Comparison of ENCODE assay signal across 13 cellular contexts in the genomic region with DNA sequence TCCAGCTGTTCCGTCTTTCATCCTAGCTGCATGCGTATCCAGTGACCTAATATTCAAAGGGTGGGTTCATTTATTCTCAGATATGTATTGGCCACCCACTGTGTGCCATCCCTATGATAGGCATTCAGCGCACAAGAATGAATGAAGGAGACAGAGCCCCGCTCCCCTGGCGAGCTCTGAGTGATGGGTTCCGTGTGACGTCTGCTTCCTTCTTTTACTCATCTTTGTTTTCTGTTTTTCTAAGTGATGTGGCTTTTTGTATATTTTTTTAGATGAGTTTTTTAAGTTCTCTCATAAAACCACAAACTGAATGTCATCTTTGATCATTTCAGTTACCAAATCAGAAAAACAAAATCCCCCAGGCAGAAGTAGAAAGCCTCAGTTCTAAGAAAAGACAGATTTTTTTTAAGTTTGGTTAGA.
DNase-seq lines count a peak whose midpoint lies in the region; ATAC-seq and TF ChIP-seq lines count a peak whose summit lies in the region.
"Had no signal": no experiment of that assay in that cellular context is flagged by ENCODE, and none has a peak within 500 bp of the region (broad histone marks: within the 10 kb centered on the region; RNA-seq: fewer than 3 reads in every experiment).

No MANE protein-coding gene starts in this region.

- H3K27me3 ChIP-seq in CD4-positive, alpha-beta T cell (ENCODE audit: control insufficient read depth, insufficient read depth, low read length), result no peaks in the 10 kb centered on the region
- H3K27me3 ChIP-seq: testis had no signal

- H3K9me3 ChIP-seq in CD4-positive, alpha-beta T cell (ENCODE audit: control insufficient read depth, low read length), result no peaks in the 10 kb centered on the region
- H3K9me3 ChIP-seq: HAP-1, testis had no signal

- no peak for TF ChIP-seq CTCF in CD4-positive, alpha-beta T cell (IDR thresholded peaks at IDR 0.05)
- no peak for TF ChIP-seq CTCF in WTC11 (IDR thresholded peaks at IDR 0.05)
- no peak for TF ChIP-seq CTCF in mesothelial cell of epicardium (IDR thresholded peaks at IDR 0.05; ENCODE audit: unreplicated experiment)

- DNase-seq in CD4-positive, alpha-beta T cell, result peak in 9 of 10 experiments; percentile 24 to 68 (median 41)
- no peak for DNase-seq in WTC11 (ENCODE audit: low spot score)
- no peak for DNase-seq in natural killer cell treated with Interleukin-12 subunit alpha and Interleukin-12 subunit beta and Interleukin-15 and Interleukin-18, amount 100 ng/mL, for 72 hours (ENCODE audit: low spot score)
- no peak for DNase-seq in GM19238 (ENCODE audit: insufficient read length, low spot score)
- no peak for DNase-seq in mesothelial cell of epicardium (ENCODE audit: low spot score in 2 of 2, unreplicated experiment in 2 of 2)
- DNase-seq: cerebellar nuclear complex, foreskin fibroblast, natural killer cell, testis had no signal

- H3K27ac Mint-ChIP-seq in CD4-positive, alpha-beta T cell, result peak overlapping the region; percentile 88
- H3K27ac Mint-ChIP-seq in WTC11 (peak overlapping the region; percentile 84; the same call in 1 of the 2 replicates), mesothelial cell of epicardium (no peak overlapping the region)
- H3K27ac Mint-ChIP-seq in activated naive CD4-positive, alpha-beta T cell treated with anti-CD3 and anti-CD28 coated beads, Interleukin-2, amount 50 U/mL, for 24 hours, result peak overlapping the region; percentile 93
- H3K27ac Mint-ChIP-seq in natural killer cell treated with Interleukin-12 subunit alpha and Interleukin-12 subunit beta and Interleukin-15 and Interleukin-18, amount 100 ng/mL, for 72 hours, result peak overlapping the region; percentile 43 to 81
- H3K27ac Mint-ChIP-seq: natural killer cell had no signal

- no peaks in the 10 kb centered on the region for H3K9me3 Mint-ChIP-seq in CD4-positive, alpha-beta T cell
- no peaks in the 10 kb centered on the region for H3K9me3 Mint-ChIP-seq in WTC11
- H3K9me3 Mint-ChIP-seq in activated naive CD4-positive, alpha-beta T cell treated with anti-CD3 and anti-CD28 coated beads, Interleukin-2, amount 50 U/mL, for 24 hours, result no peaks in the 10 kb centered on the region
- H3K9me3 Mint-ChIP-seq in natural killer cell treated with Interleukin-12 subunit alpha and Interleukin-12 subunit beta and Interleukin-15 and Interleukin-18, amount 100 ng/mL, for 72 hours, result no peaks in the 10 kb centered on the region
- H3K9me3 Mint-ChIP-seq in mesothelial cell of epicardium, result no peaks in the 10 kb centered on the region
- H3K9me3 Mint-ChIP-seq: natural killer cell had no signal

- no peaks in the 10 kb centered on the region for H3K36me3 Mint-ChIP-seq in CD4-positive, alpha-beta T cell (ENCODE audit: low read depth)
- peaks cover 25% of the 10 kb centered on the region for H3K36me3 Mint-ChIP-seq in WTC11
- H3K36me3 Mint-ChIP-seq in activated naive CD4-positive, alpha-beta T cell treated with anti-CD3 and anti-CD28 coated beads, Interleukin-2, amount 50 U/mL, for 24 hours, result no peaks in the 10 kb centered on the region
- H3K36me3 Mint-ChIP-seq in natural killer cell treated with Interleukin-12 subunit alpha and Interleukin-12 subunit beta and Interleukin-15 and Interleukin-18, amount 100 ng/mL, for 72 hours, result no peaks in the 10 kb centered on the region
- peaks cover 21% of the 10 kb centered on the region for H3K36me3 Mint-ChIP-seq in mesothelial cell of epicardium
- H3K36me3 Mint-ChIP-seq: natural killer cell had no signal

- peaks cover 46% of the 10 kb centered on the region for H3K4me1 Mint-ChIP-seq in CD4-positive, alpha-beta T cell (ENCODE audit: low read depth)
- peaks cover 49% of the 10 kb centered on the region for H3K4me1 Mint-ChIP-seq in WTC11
- H3K4me1 Mint-ChIP-seq in activated naive CD4-positive, alpha-beta T cell treated with anti-CD3 and anti-CD28 coated beads, Interleukin-2, amount 50 U/mL, for 24 hours, result peaks cover 41% of the 10 kb centered on the region
- peaks cover 0 to 46% of the 10 kb centered on the region in 2 donors for H3K4me1 Mint-ChIP-seq in natural killer cell treated with Interleukin-12 subunit alpha and Interleukin-12 subunit beta and Interleukin-15 and Interleukin-18, amount 100 ng/mL, for 72 hours (ENCODE audit: low read depth in 2 of 2)
- peaks cover 55% of the 10 kb centered on the region for H3K4me1 Mint-ChIP-seq in mesothelial cell of epicardium
- H3K4me1 Mint-ChIP-seq: natural killer cell had no signal

- POLR2A ChIA-PET in CD4-positive, alpha-beta T cell (lab: Charles Lee), result interaction anchor here (0.6 to 3.2 kb wide), 10 partner anchors 9 to 292 kb away, joined by 3 to 22 read pairs (median 5); partner anchors contain the start of gene OTULINL
- POLR2A ChIA-PET in WTC11 (lab: Charles Lee), result no interaction called here

- ATAC-seq in CD4-positive, alpha-beta T cell (ENCODE audit: poor library complexity), result peak; percentile 89
- ATAC-seq in WTC11 (no peak), GM19467 (IDR thresholded peaks at IDR 0.05; ENCODE audit: unreplicated experiment) (no peak), GM18873 (IDR thresholded peaks at IDR 0.05; ENCODE audit: low FRiP score, unreplicated experiment) (no peak)
- no peak for ATAC-seq in natural killer cell treated with Interleukin-12 subunit alpha and Interleukin-12 subunit beta and Interleukin-15 and Interleukin-18, amount 100 ng/mL, for 72 hours

- intact Hi-C loops in CD4-positive, alpha-beta T cell (cut with DNase I, micrococcal nuclease), result loop anchor here in 1 of 2 experiments (1.0 kb wide), 1 partner anchor 169 kb away; no protein-coding TSS in a partner anchor

- peak overlapping the region; percentile 63 for H3K27ac ChIP-seq in CD4-positive, alpha-beta T cell (ENCODE audit: low read depth, low read length)
- H3K27ac ChIP-seq: testis had no signal

- H3K27me3 Mint-ChIP-seq in CD4-positive, alpha-beta T cell, result no peaks in the 10 kb centered on the region
- no peaks in the 10 kb centered on the region for H3K27me3 Mint-ChIP-seq in WTC11 (ENCODE audit: low read depth)
- H3K27me3 Mint-ChIP-seq in activated naive CD4-positive, alpha-beta T cell treated with anti-CD3 and anti-CD28 coated beads, Interleukin-2, amount 50 U/mL, for 24 hours, result no peaks in the 10 kb centered on the region
- no peaks in the 10 kb centered on the region for H3K27me3 Mint-ChIP-seq in natural killer cell treated with Interleukin-12 subunit alpha and Interleukin-12 subunit beta and Interleukin-15 and Interleukin-18, amount 100 ng/mL, for 72 hours
- H3K27me3 Mint-ChIP-seq in mesothelial cell of epicardium (ENCODE audit: low read depth), result no peaks in the 10 kb centered on the region

- H3K4me3 Mint-ChIP-seq in CD4-positive, alpha-beta T cell, result peak overlapping the region; percentile 78
- H3K4me3 Mint-ChIP-seq in WTC11 (no peak overlapping the region), mesothelial cell of epicardium (no peak overlapping the region)
- peak overlapping the region; percentile 62 for H3K4me3 Mint-ChIP-seq in activated naive CD4-positive, alpha-beta T cell treated with anti-CD3 and anti-CD28 coated beads, Interleukin-2, amount 50 U/mL, for 24 hours
- H3K4me3 Mint-ChIP-seq in natural killer cell treated with Interleukin-12 subunit alpha and Interleukin-12 subunit beta and Interleukin-15 and Interleukin-18, amount 100 ng/mL, for 72 hours, result peak overlapping the region; percentile 82
- H3K4me3 Mint-ChIP-seq: natural killer cell had no signal

- CTCF ChIA-PET in CD4-positive, alpha-beta T cell (lab: Charles Lee), result interaction anchor here (0.9 to 3.7 kb wide), 4 partner anchors 13 to 235 kb away, joined by 3 to 16 read pairs (median 6); no protein-coding TSS in a partner anchor
- CTCF ChIA-PET in WTC11 (lab: Charles Lee), result interaction anchor here (1.0 to 2.4 kb wide), 3 partner anchors 61 to 235 kb away, joined by 3 to 5 read pairs (median 5); no protein-coding TSS in a partner anchor

TF ChIP-seq in WTC11, 78 proteins besides CTCF, POLR2A, EP300 and RAD21 (continues in another document):
- no peak for TF ChIP-seq ATF3 (CRISPR knock-in tag; conservative IDR thresholded peaks at IDR 0.05)
- no peak for TF ChIP-seq ZNF317 (CRISPR knock-in tag; IDR thresholded peaks at IDR 0.05; ENCODE audit: borderline replicate concordance, low read depth)
- TF ChIP-seq, protein P1, sequence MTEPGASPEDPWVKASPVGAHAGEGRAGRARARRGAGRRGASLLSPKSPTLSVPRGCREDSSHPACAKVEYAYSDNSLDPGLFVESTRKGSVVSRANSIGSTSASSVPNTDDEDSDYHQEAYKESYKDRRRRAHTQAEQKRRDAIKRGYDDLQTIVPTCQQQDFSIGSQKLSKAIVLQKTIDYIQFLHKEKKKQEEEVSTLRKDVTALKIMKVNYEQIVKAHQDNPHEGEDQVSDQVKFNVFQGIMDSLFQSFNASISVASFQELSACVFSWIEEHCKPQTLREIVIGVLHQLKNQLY (CRISPR knock-in tag; IDR thresholded peaks at IDR 0.05), result no peak
- TF ChIP-seq, protein P2, sequence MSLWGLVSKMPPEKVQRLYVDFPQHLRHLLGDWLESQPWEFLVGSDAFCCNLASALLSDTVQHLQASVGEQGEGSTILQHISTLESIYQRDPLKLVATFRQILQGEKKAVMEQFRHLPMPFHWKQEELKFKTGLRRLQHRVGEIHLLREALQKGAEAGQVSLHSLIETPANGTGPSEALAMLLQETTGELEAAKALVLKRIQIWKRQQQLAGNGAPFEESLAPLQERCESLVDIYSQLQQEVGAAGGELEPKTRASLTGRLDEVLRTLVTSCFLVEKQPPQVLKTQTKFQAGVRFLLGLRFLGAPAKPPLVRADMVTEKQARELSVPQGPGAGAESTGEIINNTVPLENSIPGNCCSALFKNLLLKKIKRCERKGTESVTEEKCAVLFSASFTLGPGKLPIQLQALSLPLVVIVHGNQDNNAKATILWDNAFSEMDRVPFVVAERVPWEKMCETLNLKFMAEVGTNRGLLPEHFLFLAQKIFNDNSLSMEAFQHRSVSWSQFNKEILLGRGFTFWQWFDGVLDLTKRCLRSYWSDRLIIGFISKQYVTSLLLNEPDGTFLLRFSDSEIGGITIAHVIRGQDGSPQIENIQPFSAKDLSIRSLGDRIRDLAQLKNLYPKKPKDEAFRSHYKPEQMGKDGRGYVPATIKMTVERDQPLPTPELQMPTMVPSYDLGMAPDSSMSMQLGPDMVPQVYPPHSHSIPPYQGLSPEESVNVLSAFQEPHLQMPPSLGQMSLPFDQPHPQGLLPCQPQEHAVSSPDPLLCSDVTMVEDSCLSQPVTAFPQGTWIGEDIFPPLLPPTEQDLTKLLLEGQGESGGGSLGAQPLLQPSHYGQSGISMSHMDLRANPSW (CRISPR knock-in tag; conservative IDR thresholded peaks at IDR 0.05; ENCODE audit: low read depth), result no peak
- no peak for TF ChIP-seq ZNF232 (CRISPR knock-in tag; IDR thresholded peaks at IDR 0.05)
- TF ChIP-seq FOXK1 (CRISPR knock-in tag; IDR thresholded peaks at IDR 0.05), result no peak
- no peak for TF ChIP-seq GRHL2 (CRISPR knock-in tag; IDR thresholded peaks at IDR 0.05; ENCODE audit: insufficient replicate concordance, severe bottlenecking)
- no peak for TF ChIP-seq SMAD4 (CRISPR knock-in tag; IDR thresholded peaks at IDR 0.05)

Comparison
In these comparisons a context has a peak if more than half of its experiments do, and no peak if none do; other contexts are left out.
1. DNase-seq: peak in CD4-positive, alpha-beta T cell (9 of 10); none in WTC11 (single experiment), natural killer cell treated with Interleukin-12 subunit alpha and Interleukin-12 subunit beta and Interleukin-15 and Interleukin-18, amount 100 ng/mL, for 72 hours (single experiment), GM19238 (single experiment) and mesothelial cell of epicardium (0 of 2).
2. H3K4me3 Mint-ChIP-seq: peak in CD4-positive, alpha-beta T cell (single experiment), activated naive CD4-positive, alpha-beta T cell treated with anti-CD3 and anti-CD28 coated beads, Interleukin-2, amount 50 U/mL, for 24 hours (single experiment) and natural killer cell treated with Interleukin-12 subunit alpha and Interleukin-12 subunit beta and Interleukin-15 and Interleukin-18, amount 100 ng/mL, for 72 hours (single experiment); none in WTC11 (single experiment) and mesothelial cell of epicardium (single experiment).